1 cellular context compared by ENCODE assay signal in the genomic region with DNA sequence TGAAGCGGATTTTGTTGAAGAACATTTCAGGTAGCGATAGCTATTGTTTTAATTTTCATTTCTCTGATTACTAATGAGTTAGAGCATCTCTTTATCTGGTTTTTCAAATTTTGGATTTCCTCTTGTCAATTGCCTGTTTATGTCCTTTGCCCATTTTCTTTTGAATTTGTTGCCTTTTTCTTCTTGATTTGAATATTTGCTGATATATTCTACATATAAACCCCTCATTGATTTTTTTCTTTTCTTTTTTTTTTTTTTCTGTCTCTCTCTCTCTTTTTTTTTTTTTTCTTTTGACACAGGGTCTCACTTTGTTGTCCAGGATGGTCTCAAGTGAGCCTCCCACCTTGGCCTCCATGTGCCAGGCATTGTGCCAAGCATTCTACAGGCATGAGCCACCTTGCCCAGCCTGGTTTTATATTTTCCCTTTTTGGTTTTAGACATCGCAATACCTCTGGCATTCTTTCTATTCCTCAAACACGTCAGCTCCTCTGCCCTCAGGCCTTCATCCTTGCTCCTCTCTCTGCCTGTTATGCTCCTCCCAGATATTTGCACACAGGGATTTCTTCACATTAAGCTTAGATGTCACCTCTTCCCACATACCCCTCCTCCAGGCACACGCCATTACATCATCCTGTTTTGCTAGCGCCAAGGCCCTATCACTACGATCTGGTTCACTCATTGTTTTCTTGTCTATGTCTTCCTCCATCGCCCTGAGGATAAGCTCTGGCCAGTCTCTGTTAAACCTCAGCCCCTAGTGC.
TF ChIP-seq lines count a peak whose summit lies in the region.

No MANE protein-coding gene starts in this region.

TF ChIP-seq in HepG2, 621 proteins besides CTCF, POLR2A, EP300 and RAD21 (continued from another document):
- TF ChIP-seq, protein P1, sequence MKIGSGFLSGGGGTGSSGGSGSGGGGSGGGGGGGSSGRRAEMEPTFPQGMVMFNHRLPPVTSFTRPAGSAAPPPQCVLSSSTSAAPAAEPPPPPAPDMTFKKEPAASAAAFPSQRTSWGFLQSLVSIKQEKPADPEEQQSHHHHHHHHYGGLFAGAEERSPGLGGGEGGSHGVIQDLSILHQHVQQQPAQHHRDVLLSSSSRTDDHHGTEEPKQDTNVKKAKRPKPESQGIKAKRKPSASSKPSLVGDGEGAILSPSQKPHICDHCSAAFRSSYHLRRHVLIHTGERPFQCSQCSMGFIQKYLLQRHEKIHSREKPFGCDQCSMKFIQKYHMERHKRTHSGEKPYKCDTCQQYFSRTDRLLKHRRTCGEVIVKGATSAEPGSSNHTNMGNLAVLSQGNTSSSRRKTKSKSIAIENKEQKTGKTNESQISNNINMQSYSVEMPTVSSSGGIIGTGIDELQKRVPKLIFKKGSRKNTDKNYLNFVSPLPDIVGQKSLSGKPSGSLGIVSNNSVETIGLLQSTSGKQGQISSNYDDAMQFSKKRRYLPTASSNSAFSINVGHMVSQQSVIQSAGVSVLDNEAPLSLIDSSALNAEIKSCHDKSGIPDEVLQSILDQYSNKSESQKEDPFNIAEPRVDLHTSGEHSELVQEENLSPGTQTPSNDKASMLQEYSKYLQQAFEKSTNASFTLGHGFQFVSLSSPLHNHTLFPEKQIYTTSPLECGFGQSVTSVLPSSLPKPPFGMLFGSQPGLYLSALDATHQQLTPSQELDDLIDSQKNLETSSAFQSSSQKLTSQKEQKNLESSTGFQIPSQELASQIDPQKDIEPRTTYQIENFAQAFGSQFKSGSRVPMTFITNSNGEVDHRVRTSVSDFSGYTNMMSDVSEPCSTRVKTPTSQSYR (CRISPR knock-in tag; IDR thresholded peaks at IDR 0.05; ENCODE audit: borderline replicate concordance) = peak; percentile 51; the same call in 1 of the 2 replicates
- TF ChIP-seq HMG20A (CRISPR knock-in tag; IDR thresholded peaks at IDR 0.05; ENCODE audit: borderline replicate concordance) = peak; percentile 57; the same call in 1 of the 2 replicates
- no peak for TF ChIP-seq SUZ12 (IDR thresholded peaks at IDR 0.05; ENCODE audit: low read depth, low read length)
- TF ChIP-seq ZNF547 (CRISPR knock-in tag; IDR thresholded peaks at IDR 0.05) = no peak
- no peak for TF ChIP-seq TBL1XR1 (IDR thresholded peaks at IDR 0.05; ENCODE audit: borderline replicate concordance, low read length, partially characterized antibody)
- TF ChIP-seq SOX6 (IDR thresholded peaks at IDR 0.05) = no peak
- TF ChIP-seq SOX6 (CRISPR knock-in tag; IDR thresholded peaks at IDR 0.05) = peak; percentile 76
- TF ChIP-seq ZNF782 (CRISPR knock-in tag; IDR thresholded peaks at IDR 0.05; ENCODE audit: borderline replicate concordance) = no peak
- no peak for TF ChIP-seq NBN (conservative IDR thresholded peaks at IDR 0.05)
